ENCODE assay signal across 8 cellular contexts in genomic region chr2:127422631-127423475, GRCh38. TPM values are rescaled to one million over a fixed set of nuclear protein-coding genes. Genes with fewer than 3 reads are reported as not detected.
DNase-seq lines count a peak whose midpoint lies in the region; ATAC-seq and TF ChIP-seq lines count a peak whose summit lies in the region.

No MANE protein-coding gene starts in this region.

- peak overlapping the region; percentile 32; the same call in 1 of the 2 replicates for H2AFZ ChIP-seq in Loucy (ENCODE audit: low read length)

- no peaks in the 10 kb centered on the region for H3K9me3 ChIP-seq in Caco-2
- no peaks in the 10 kb centered on the region for H3K9me3 ChIP-seq in Loucy (ENCODE audit: insufficient read depth, low read depth, low read length)
- H3K9me3 ChIP-seq in gastrocnemius medialis, result no peaks in the 10 kb centered on the region

- no peak overlapping the region for H3K9ac ChIP-seq in Loucy (ENCODE audit: low read depth, low read length, poor library complexity, severe bottlenecking)

- peak; percentile 11 for ATAC-seq in Right ventricle myocardium superior (ENCODE audit: poor library complexity)
- peak in 1 of 2 donors; percentile 13 for ATAC-seq in gastrocnemius medialis
- no peak for ATAC-seq in HG03097 (IDR thresholded peaks at IDR 0.05; ENCODE audit: low FRiP score, unreplicated experiment)
- ATAC-seq in GM18520 (IDR thresholded peaks at IDR 0.05; ENCODE audit: unreplicated experiment), result no peak

- no peaks in the 10 kb centered on the region for H3K9me2 ChIP-seq in Loucy (replicated peaks; ENCODE audit: low read depth, low read length)

- CTCF ChIA-PET in Caco-2 (lab: Charles Lee), result interaction anchor here (0.5 to 1.1 kb wide), 4 partner anchors 14 to 226 kb away, joined by 3 to 4 read pairs (median 3); no protein-coding TSS in a partner anchor

- no TSS peak for BruUV-seq in Caco-2 (replicated peaks; lab: Mats Ljungman, UMichigan)

- no peaks in the 10 kb centered on the region for H3F3A ChIP-seq in Loucy (ENCODE audit: low read depth)

- peaks cover 7% of the 10 kb centered on the region; the same call in 1 of the 2 replicates for H3K4me1 ChIP-seq in Caco-2
- H3K4me1 ChIP-seq in Loucy (ENCODE audit: insufficient read depth, low read length, poor library complexity, severe bottlenecking), result no peaks in the 10 kb centered on the region
- H3K4me1 ChIP-seq in gastrocnemius medialis, result peaks cover 7% of the 10 kb centered on the region in 2 donors

- peak overlapping the region; percentile 50 for H3K4me3 ChIP-seq in Caco-2 (ENCODE audit: low read depth, low read length)
- H3K4me3 ChIP-seq in Loucy (ENCODE audit: low read length, poor library complexity, severe bottlenecking), result peak overlapping the region; percentile 57
- peak overlapping the region; percentile 46 for H3K4me3 ChIP-seq in WI38 (ENCODE audit: low read depth, low read length)
- peak overlapping the region in 3 of 4 donors; percentile 19 to 50 (median 29) for H3K4me3 ChIP-seq in gastrocnemius medialis

- TF ChIP-seq POLR2A in gastrocnemius medialis (IDR thresholded peaks at IDR 0.05), result no peak

- H3K4me2 ChIP-seq in Loucy (ENCODE audit: low read depth, low read length, poor library complexity, severe bottlenecking), result peak overlapping the region; percentile 70

- no peak overlapping the region for H3K27ac ChIP-seq in gastrocnemius medialis

- H3K4me1 Mint-ChIP-seq in Caco-2 (ENCODE audit: low read depth, unreplicated experiment), result peaks cover 7% of the 10 kb centered on the region

- TF ChIP-seq CTCF in Caco-2 (IDR thresholded peaks at IDR 0.05; ENCODE audit: insufficient read depth in 1 of 2, low read depth in 1 of 2, low read length in 1 of 2, severe bottlenecking in 1 of 2, unreplicated experiment in 1 of 2) (no peak), Loucy (conservative IDR thresholded peaks at IDR 0.05; ENCODE audit: low read length) (no peak), WI38 (IDR thresholded peaks at IDR 0.05; ENCODE audit: low read depth, low read length) (no peak), gastrocnemius medialis (IDR thresholded peaks at IDR 0.05 in 4 of 5, conservative IDR thresholded peaks at IDR 0.05 in 1 of 5) (no peak)

- H3K27me3 ChIP-seq in Caco-2 (replicated peaks; ENCODE audit: control insufficient read depth, insufficient read depth, low read length), result no peaks in the 10 kb centered on the region
- no peaks in the 10 kb centered on the region for H3K27me3 ChIP-seq in Loucy (ENCODE audit: insufficient read depth, low read length, poor library complexity, severe bottlenecking)
- H3K27me3 ChIP-seq in gastrocnemius medialis, result peaks cover 24 to 32% (median 29%) of the 10 kb centered on the region in 3 donors

- no peaks in the 10 kb centered on the region for H3K27me3 Mint-ChIP-seq in Caco-2 (ENCODE audit: insufficient read depth, unreplicated experiment)

- no peak overlapping the region for H3K27ac Mint-ChIP-seq in Caco-2 (ENCODE audit: unreplicated experiment)

- in situ Hi-C loops in gastrocnemius medialis (cut with MboI; ENCODE audit: low sequenced_read_pairs in 4 of 4), result loop anchor here in 1 of 4 donors (25.0 kb wide), 1 partner anchor 336 kb away; no protein-coding TSS in a partner anchor

- no peaks in the 10 kb centered on the region for H3K79me2 ChIP-seq in Loucy (ENCODE audit: insufficient read depth, low read length)

- H3K36me3 ChIP-seq in Caco-2 (ENCODE audit: control insufficient read depth, insufficient read depth, low read length) (no peaks in the 10 kb centered on the region), Loucy (ENCODE audit: insufficient read depth, low read length) (no peaks in the 10 kb centered on the region), gastrocnemius medialis (no peaks in the 10 kb centered on the region)

- intact Hi-C loops in Caco-2 (cut with micrococcal nuclease; ENCODE audit: unreplicated experiment) (loop anchor here (1.0 to 5.0 kb wide), 2 partner anchors 32 to 36 kb away; partner anchors contain the start of gene MAP3K2), Right ventricle myocardium superior (cut with DNase I) (no loop called here), gastrocnemius medialis (cut with DNase I; ENCODE audit: low total_unique reads) (no loop called here)

- peak overlapping the region; percentile 71 for H3K4me3 Mint-ChIP-seq in Caco-2 (ENCODE audit: unreplicated experiment)

- H4K20me1 ChIP-seq in Loucy (ENCODE audit: insufficient read depth, low read length, poor library complexity, severe bottlenecking), result no peaks in the 10 kb centered on the region

- no peaks in the 10 kb centered on the region for H3K9me3 Mint-ChIP-seq in Caco-2 (ENCODE audit: unreplicated experiment)

- H3K36me3 Mint-ChIP-seq in Caco-2 (ENCODE audit: insufficient read depth, unreplicated experiment), result no peaks in the 10 kb centered on the region

- DNase-seq in Caco-2, result peak in 1 of 2 experiments; percentile 34
- DNase-seq in Right ventricle myocardium superior, result no peak
- no peak for DNase-seq in gastrocnemius medialis
- DNase-seq in EL, result no peak

- POLR2A ChIA-PET in Caco-2 (lab: Charles Lee), result no interaction called here

RNA-seq across cellular contexts. Expression of gene PROC, which starts 4.6 kb away (rescaled TPM):
- 4.1 and 6.4 TPM in 2 replicates for total RNA-seq in Caco-2 (2022)
- not detected for total RNA-seq in Right ventricle myocardium superior
- under 1 TPM in 2 of 4 donors, not detected in 2; 0.29 to 0.58 TPM for total RNA-seq in gastrocnemius medialis

RNA-seq across cellular contexts. Expression of gene MAP3K2, which starts 35.1 kb away (rescaled TPM):
- total RNA-seq in Caco-2 (2022) (35.0 and 38.7 TPM in 2 replicates), Right ventricle myocardium superior (22.5 TPM), gastrocnemius medialis (10 to 100 TPM; 33.8 to 46.4 (median 39.4) TPM)
